8 cellular contexts compared by ENCODE assay signal in the genomic region with DNA sequence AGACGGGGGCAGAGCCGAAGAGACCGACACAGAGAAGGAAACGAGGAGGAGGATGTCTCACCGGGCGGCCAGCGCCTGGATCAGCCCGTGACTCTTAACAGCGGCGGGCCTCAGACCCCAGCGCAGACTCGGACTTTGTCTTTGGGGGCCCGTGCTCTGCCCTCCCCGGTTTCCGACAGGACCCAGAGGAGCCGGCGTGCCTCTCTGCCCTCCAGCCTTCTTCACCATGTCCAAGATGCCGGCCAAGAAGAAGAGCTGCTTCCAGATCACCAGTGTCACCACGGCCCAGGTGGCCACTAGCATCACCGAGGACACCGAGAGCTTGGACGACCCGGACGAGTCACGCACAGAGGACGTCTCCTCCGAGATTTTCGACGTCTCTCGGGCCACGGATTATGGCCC. TPM values are rescaled to one million over a fixed set of nuclear protein-coding genes. Genes with fewer than 3 reads are reported as not detected.
A peak's percentile ranks its signal among the peaks of the same experiment; 100 is the strongest.
DNase-seq lines count a peak whose midpoint lies in the region; ATAC-seq, FAIRE-seq and TF ChIP-seq lines count a peak whose summit lies in the region.

No MANE protein-coding gene starts in this region.

- peak overlapping the region; percentile 85 to 98 (median 88) for H3K4me3 Mint-ChIP-seq in CD4-positive, alpha-beta memory T cell
- peak overlapping the region; percentile 82 for H3K4me3 Mint-ChIP-seq in memory B cell

- peak overlapping the region; percentile 92 for H3K4me2 ChIP-seq in K562 (ENCODE audit: insufficient read depth, low read length)

- WGBS in K562 (ENCODE audit: insufficient coverage, low coverage, missing lambda C conversion rate) = 0% methylated on average over 25 of the region's 31 CpGs
- WGBS in urinary bladder = under 1% methylated on average over 31 of the region's 31 CpGs

- H3K4me3 ChIP-seq in CD4-positive, alpha-beta memory T cell (ENCODE audit: low read length in 2 of 2) = peak overlapping the region; percentile 79 to 93
- H3K4me3 ChIP-seq in K562 (peak overlapping the region; percentile 81), urinary bladder (ENCODE audit: low read depth, low read length) (peak overlapping the region; percentile 92)

- H3K27me3 ChIP-seq in CD4-positive, alpha-beta memory T cell (ENCODE audit: insufficient read depth, low read length) = no peaks in the 10 kb centered on the region
- no peaks in the 10 kb centered on the region for H3K27me3 ChIP-seq in K562 (ENCODE audit: control insufficient read depth in 2 of 2, insufficient read depth in 2 of 2, low read length in 2 of 2)

- H3K9me1 ChIP-seq in K562 (ENCODE audit: control insufficient read depth, insufficient read depth, low read length) = no peaks in the 10 kb centered on the region

- POLR2A ChIA-PET in CD4-positive, alpha-beta memory T cell (lab: Charles Lee; ENCODE audit: partially characterized antibody) = interaction anchor here (0.9 to 6.8 kb wide), 25 partner anchors 10 to 1279 kb away, joined by 3 to 107 read pairs (median 6); a partner anchor contains a TSS
- POLR2A ChIA-PET in K562 (lab: Yijun Ruan, JAX) = interaction anchor here (0.6 to 2.8 kb wide), 26 partner anchors 10 to 471 kb away, joined by 3 to 30 read pairs (median 3); a partner anchor contains a TSS

- peaks cover 40% of the 10 kb centered on the region for H3K4me1 ChIP-seq in CD4-positive, alpha-beta memory T cell (ENCODE audit: insufficient read depth, low read length)
- peaks cover 0 to 25% of the 10 kb centered on the region in 2 experiments; a peak in 2 of 5 replicates for H3K4me1 ChIP-seq in K562 (replicated peaks in 1 of 2; ENCODE audit: control insufficient read depth in 2 of 2, insufficient read depth in 2 of 2, low read length in 2 of 2)
- H3K4me1 ChIP-seq in urinary bladder (ENCODE audit: insufficient read depth) = no peaks in the 10 kb centered on the region

- peaks cover 0 to 20% of the 10 kb centered on the region in 2 donors for H3K36me3 Mint-ChIP-seq in CD4-positive, alpha-beta memory T cell
- peaks cover 6% of the 10 kb centered on the region for H3K36me3 Mint-ChIP-seq in memory B cell

- peak overlapping the region; percentile 95 for H3K27ac ChIP-seq in CD4-positive, alpha-beta memory T cell (ENCODE audit: low read depth, low read length)
- H3K27ac ChIP-seq in K562 (ENCODE audit: extremely low read depth, low read depth, low read length) = peak overlapping the region; percentile 97
- H3K27ac ChIP-seq in urinary bladder (ENCODE audit: low read depth) = peak overlapping the region; percentile 99

- in situ Hi-C loops in K562 (cut with MboI) = no loop called here

- ATAC-seq in HG03064 (IDR thresholded peaks at IDR 0.05; ENCODE audit: low read depth, unreplicated experiment) (peak; percentile 0), K562 (peak; percentile 5), memory B cell (ENCODE audit: low read depth) (no peak), HG03460 (IDR thresholded peaks at IDR 0.05; ENCODE audit: unreplicated experiment) (no peak)

- H3K9ac ChIP-seq in K562 (ENCODE audit: insufficient read depth in 1 of 2, low read depth in 2 of 2, low read length in 2 of 2) = peak overlapping the region; percentile 84 to 99

- no peak for TF ChIP-seq RAD21 in K562 (CRISPR knock-in tag; conservative IDR thresholded peaks at IDR 0.05 in 1 of 2, IDR thresholded peaks at IDR 0.05 in 1 of 2)

- H3K36me3 ChIP-seq in CD4-positive, alpha-beta memory T cell (ENCODE audit: insufficient read depth, low read length) = no peaks in the 10 kb centered on the region
- H3K36me3 ChIP-seq in K562 (ENCODE audit: control insufficient read depth, insufficient read depth, low read length) = peaks cover 27% of the 10 kb centered on the region
- no peaks in the 10 kb centered on the region for H3K36me3 ChIP-seq in urinary bladder (ENCODE audit: insufficient read depth)

- TF ChIP-seq CTCF in K562 (IDR thresholded peaks at IDR 0.05 in 2 of 3, conservative IDR thresholded peaks at IDR 0.05 in 1 of 3; ENCODE audit: insufficient read depth in 2 of 3, low read depth in 1 of 3, low read length in 3 of 3) = no peak

- DNase-seq in CD4-positive, alpha-beta memory T cell = no peak
- DNase-seq in K562 (ENCODE audit: extremely low read depth in 1 of 4, low spot score in 3 of 4) = peak in 1 of 4 experiments; percentile 48
- DNase-seq in memory B cell (ENCODE audit: low spot score in 2 of 2) = no peak
- no peak for DNase-seq in UCSD-AML1 (lab: John Stamatoyannopoulos, UW; ENCODE audit: unreplicated experiment)
- no peak for DNase-seq in GM03348 (ENCODE audit: low spot score)

- no peak for TF ChIP-seq EP300 in K562 (IDR thresholded peaks at IDR 0.05; ENCODE audit: low read length)

- BruUV-seq in K562 (replicated peaks; lab: Mats Ljungman, UMichigan) = TSS peak; percentile 32

- FAIRE-seq in K562 (lab: Jason Lieb, UNC) = no peak

- no peak for TF ChIP-seq POLR2A in K562 (conservative IDR thresholded peaks at IDR 0.05)

- peaks cover 32% of the 10 kb centered on the region for H4K20me1 ChIP-seq in K562 (replicated peaks; ENCODE audit: control insufficient read depth, insufficient read depth, low read length)

- H3K9me3 Mint-ChIP-seq in CD4-positive, alpha-beta memory T cell = peaks cover 0 to 4% (median 0%) of the 10 kb centered on the region in 8 donors
- no peaks in the 10 kb centered on the region for H3K9me3 Mint-ChIP-seq in memory B cell

- H2AFZ ChIP-seq in K562 (ENCODE audit: low read depth, low read length) = peak overlapping the region; percentile 84

- intact Hi-C loops in CD4-positive, alpha-beta memory T cell (cut with micrococcal nuclease) = loop anchor here (2.0 to 10.0 kb wide), 3 partner anchors 122 to 654 kb away; a partner anchor contains a TSS
- intact Hi-C loops in K562 (cut with micrococcal nuclease) = loop anchor here (5.0 kb wide), 2 partner anchors 37 to 107 kb away; no protein-coding TSS in a partner anchor

- H3K79me2 ChIP-seq in K562 (ENCODE audit: control insufficient read depth, insufficient read depth, low read length) = peaks cover 56% of the 10 kb centered on the region

- CTCF ChIA-PET in CD4-positive, alpha-beta memory T cell (lab: Charles Lee; ENCODE audit: partially characterized antibody) = interaction anchor here (0.7 to 2.6 kb wide), 17 partner anchors 11 to 444 kb away, joined by 3 to 27 read pairs (median 4); no protein-coding TSS in a partner anchor
- CTCF ChIA-PET in K562 (lab: Yijun Ruan, JAX; ENCODE audit: low intra/inter-chr PET ratio) = interaction anchor here (0.6 to 3.8 kb wide), 4 partner anchors 86 to 183 kb away, joined by 3 to 26 read pairs (median 4); no protein-coding TSS in a partner anchor

- H3K27ac Mint-ChIP-seq in CD4-positive, alpha-beta memory T cell = peak overlapping the region; percentile 89 to 99 (median 97)
- peak overlapping the region; percentile 96 for H3K27ac Mint-ChIP-seq in memory B cell

- H3K27me3 Mint-ChIP-seq in CD4-positive, alpha-beta memory T cell = no peaks in the 10 kb centered on the region
- H3K27me3 Mint-ChIP-seq in memory B cell = no peaks in the 10 kb centered on the region

- H3K9me3 ChIP-seq in CD4-positive, alpha-beta memory T cell (ENCODE audit: control insufficient read depth in 1 of 2, low read length in 2 of 2) = no peaks in the 10 kb centered on the region
- H3K9me3 ChIP-seq in K562 (replicated peaks; ENCODE audit: control insufficient read depth, insufficient read depth, low read depth, low read length) = no peaks in the 10 kb centered on the region

- H3K4me1 Mint-ChIP-seq in CD4-positive, alpha-beta memory T cell = peaks cover 26 to 43% (median 34%) of the 10 kb centered on the region in 4 donors
- H3K4me1 Mint-ChIP-seq in memory B cell = peaks cover 25% of the 10 kb centered on the region

TF ChIP-seq in K562, 482 proteins besides CTCF, POLR2A, EP300 and RAD21 (continues in another document):
- TF ChIP-seq SIN3A (IDR thresholded peaks at IDR 0.05; ENCODE audit: borderline replicate concordance in 2 of 2, control insufficient read depth in 1 of 2, low read depth in 2 of 2, low read length in 2 of 2) = peak in 1 of 2 experiments; percentile 33; a peak in 1 of 4 replicates
- TF ChIP-seq CBX8 (IDR thresholded peaks at IDR 0.05; ENCODE audit: borderline replicate concordance, extremely low read depth, low read depth, low read length, poor library complexity, severe bottlenecking) = no peak
- no peak for TF ChIP-seq RFX7 (CRISPR knock-in tag; IDR thresholded peaks at IDR 0.05)

RNA-seq across cellular contexts. Expression of a gene that starts 1.0 kb away (rescaled TPM):
- 10 to 100 TPM; 25.3 to 25.7 TPM for total RNA-seq in CD4-positive, alpha-beta memory T cell
- polyA plus RNA-seq in CD4-positive, alpha-beta memory T cell = 10 to 100 TPM in 1 of 2 donors, 1 to 10 TPM in 1; 5.5 to 14.1 TPM
- total RNA-seq in K562 (2011; cell fraction: chromatin; rRNA removed; ENCODE audit: low replicate concordance) = 46.2 and 128 TPM in 2 replicates
- total RNA-seq in K562 (2011; cell fraction: nucleolus; rRNA removed) = 25.0 and 35.4 TPM in 2 replicates
- total RNA-seq in K562 (2011; cell fraction: nucleoplasm; rRNA removed) = 54.4 and 79.5 TPM in 2 replicates
- total RNA-seq in K562 (2014; rRNA removed) (5.5 and 6.3 TPM in 2 replicates), K562 (2014; rRNA removed; fragmentation: Illumina TruSeq; extraction: Trizol) (19.3 and 20.4 TPM in 2 replicates), K562 (2015; rRNA removed; fragmentation: Illumina TruSeq; extraction: Trizol) (12.9 and 16.3 TPM in 2 replicates), K562 (2021) (28.1 and 31.3 TPM in 2 replicates), urinary bladder (48.3 TPM)
- polyA plus RNA-seq in K562 (2011; rRNA removed) (17.8 and 18.4 TPM in 2 replicates), K562 (2014; fragmentation: Illumina TruSeq; extraction: Trizol) (24.6 and 29.3 TPM in 2 replicates), K562 (2014; fragmentation: Nextera tagmentation; extraction: Ambion mirVana) (10 to 100 TPM; 21.7 to 44.0 TPM), K562 (2014; rRNA removed) (11.4 and 14.1 TPM in 2 replicates), urinary bladder (16.3 TPM)
- polyA plus RNA-seq in K562 (2011; cell fraction: cytosol; rRNA removed) = 5.1 and 7.1 TPM in 2 replicates
- polyA plus RNA-seq in K562 (2011; cell fraction: nucleus; rRNA removed) = 25.0 and 33.7 TPM in 2 replicates
- polyA plus RNA-seq in K562 (2012) = 13.5 and 19.8 TPM in 2 replicates
- 44.1 and 49.7 TPM in 2 replicates for polyA minus RNA-seq in K562 (2011; rRNA and poly(A)+ RNA removed)
- polyA minus RNA-seq in K562 (2011; cell fraction: cytosol; rRNA and poly(A)+ RNA removed) = 18.9 and 26.2 TPM in 2 replicates
- polyA minus RNA-seq in K562 (2011; cell fraction: nucleus; rRNA and poly(A)+ RNA removed) = 51.2 and 64.6 TPM in 2 replicates

Comparison
In these comparisons a context has a peak if more than half of its experiments do, and no peak if none do; other contexts are left out.
1. ATAC-seq: peak in HG03064 (single experiment) and K562 (single experiment); none in memory B cell (single experiment) and HG03460 (single experiment).
2. Peak in every context shown above with its lines, with median percentiles within 50 percentile points of each other: H3K27ac ChIP-seq and H3K4me3 ChIP-seq.